In the genomic region with DNA sequence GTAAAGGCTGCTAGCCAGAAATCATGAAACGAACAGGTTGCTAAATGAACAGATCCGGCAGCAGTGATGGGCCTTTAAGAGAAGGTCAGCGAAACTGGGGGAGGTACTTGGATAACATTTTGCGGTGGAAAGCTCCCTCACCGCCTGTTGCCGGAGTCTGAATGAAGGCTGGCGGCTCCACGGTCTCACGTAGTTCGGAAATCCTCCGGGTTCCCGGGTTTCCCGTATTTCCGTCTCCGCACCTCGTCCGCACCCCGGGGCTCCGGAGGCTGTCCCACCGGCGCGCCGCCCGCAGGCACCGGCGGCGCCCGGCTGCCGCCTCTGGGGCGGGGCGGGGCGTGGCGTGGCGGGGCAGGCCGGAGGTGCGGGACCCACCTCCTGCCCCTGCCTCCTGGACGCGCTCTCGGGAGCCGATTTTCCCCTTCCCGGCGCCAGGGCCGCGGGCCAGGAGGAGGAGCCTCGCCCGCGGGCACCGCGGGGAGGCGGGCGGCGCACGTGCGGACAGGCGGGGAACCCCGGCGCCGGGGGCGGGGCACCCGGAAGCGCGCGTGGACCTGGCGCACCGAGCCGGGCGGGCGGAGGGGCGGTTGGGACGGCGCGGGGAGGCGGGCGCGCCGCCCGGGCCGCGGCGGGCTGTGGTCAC, we compare ENCODE assay signal across 8 cellular contexts. TPM values are rescaled to one million over a fixed set of nuclear protein-coding genes. Genes with fewer than 3 reads are reported as not detected.
A peak's percentile ranks its signal among the peaks of the same experiment; 100 is the strongest.
DNase-seq lines count a peak whose midpoint lies in the region; ATAC-seq lines count a peak whose summit lies in the region.

A gene with protein sequence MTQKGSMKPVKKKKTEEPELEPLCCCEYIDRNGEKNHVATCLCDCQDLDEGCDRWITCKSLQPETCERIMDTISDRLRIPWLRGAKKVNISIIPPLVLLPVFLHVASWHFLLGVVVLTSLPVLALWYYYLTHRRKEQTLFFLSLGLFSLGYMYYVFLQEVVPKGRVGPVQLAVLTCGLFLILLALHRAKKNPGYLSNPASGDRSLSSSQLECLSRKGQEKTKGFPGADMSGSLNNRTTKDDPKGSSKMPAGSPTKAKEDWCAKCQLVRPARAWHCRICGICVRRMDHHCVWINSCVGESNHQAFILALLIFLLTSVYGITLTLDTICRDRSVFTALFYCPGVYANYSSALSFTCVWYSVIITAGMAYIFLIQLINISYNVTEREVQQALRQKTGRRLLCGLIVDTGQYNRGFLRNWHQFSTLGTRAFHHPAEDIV (plus strand): TSS at position 642 of the 643 bp plus-strand sequence. CDS start 790 bp downstream, outside the sequence.

- H3K27me3 Mint-ChIP-seq in immature natural killer cell (ENCODE audit: low read depth in 3 of 3), result peaks cover 7 to 21% (median 15%) of the 10 kb centered on the region in 3 donors

- no peaks in the 10 kb centered on the region for H3K9me3 Mint-ChIP-seq in immature natural killer cell

- peaks cover 0 to 5% (median 0%) of the 10 kb centered on the region in 3 donors for H3K36me3 Mint-ChIP-seq in immature natural killer cell

- peak; percentile 78 to 81 for DNase-seq in NCI-H2081 (lab: John Stamatoyannopoulos, UW)
- no peak for DNase-seq in NCI-H2081 treated with DMSO at 0.1 percent for 48 hours (lab: John Stamatoyannopoulos, UW)
- DNase-seq in NCI-H2029 treated with DMSO at 0.1 percent for 48 hours (lab: John Stamatoyannopoulos, UW), result peak; percentile 45
- DNase-seq in UCSD-AML1 (lab: John Stamatoyannopoulos, UW; ENCODE audit: unreplicated experiment), result peak; percentile 34
- peak; percentile 84 to 90 for DNase-seq in T47D (ENCODE audit: low read depth in 1 of 2, low spot score in 1 of 2)
- DNase-seq in immature natural killer cell, result peak; percentile 72 to 73 (median 73)
- DNase-seq in stimulated activated CD4-positive, alpha-beta T cell treated with anti-CD3 and anti-CD28 coated beads, Interleukin-12 subunit alpha, Interleukin-12 subunit beta, amount 100 ng/mL, for 24 hours (ENCODE audit: low read depth in 2 of 2), result peak; percentile 33 to 44

- H3K27ac Mint-ChIP-seq in immature natural killer cell, result peak within 1 kb of the TSS in 5 of 6 donors; percentile 63 to 79 (median 65)

- in situ Hi-C loops in T47D (cut with HindIII; ENCODE audit: low pct_unique_long_range_greater_than_20kb, low sequenced_read_pairs), result no loop called here

- H3K4me3 Mint-ChIP-seq in immature natural killer cell, result peak within 1 kb of the TSS; percentile 86 to 93 (median 87)

- ATAC-seq in HG02981 (IDR thresholded peaks at IDR 0.05; ENCODE audit: unreplicated experiment), result peak; percentile 72

- peaks cover 10 to 24% of the 10 kb centered on the region in 2 donors for H3K4me1 Mint-ChIP-seq in immature natural killer cell

RNA-seq across cellular contexts. Expression of the gene that starts here (rescaled TPM):
- under 1 TPM; 0.08 to 0.63 (median 0.57) TPM for polyA plus RNA-seq in immature natural killer cell

Comparison
In these comparisons a context has a peak if more than half of its experiments do, and no peak if none do; other contexts are left out.
1. Peak in DNase-seq in immature natural killer cell; RNA of the gene not detected or under 1 TPM.